Comparison of ENCODE assay signal across 27 cellular contexts in genomic region chr1:84373446-84374141, GRCh38. TPM values are rescaled to one million over a fixed set of nuclear protein-coding genes. Genes with fewer than 3 reads are reported as not detected.
"Had no signal": no experiment of that assay in that cellular context is flagged by ENCODE, and none has a peak within 500 bp of the region (broad histone marks: within the 10 kb centered on the region; RNA-seq: fewer than 3 reads in every experiment).

No MANE protein-coding gene starts in this region.

- H3K4me3 Mint-ChIP-seq: activated CD4-positive, alpha-beta T cell treated with anti-CD3 and anti-CD28 coated beads for 36 hours; activated CD8-positive, alpha-beta T cell treated with anti-CD3 and anti-CD28 coated beads, Interleukin-2, amount 10 ng/mL, durations not matched to agents 7 days and 5 days; activated naive CD4-positive, alpha-beta T cell treated with anti-CD3 and anti-CD28 coated beads, Interleukin-2, amount 50 U/mL, for 24 hours; activated naive CD8-positive, alpha-beta T cell treated with anti-CD3 and anti-CD28 coated beads, Interleukin-2, amount 50 U/mL, for 24 hours had no signal

- H3K27ac Mint-ChIP-seq: activated CD4-positive, alpha-beta T cell treated with anti-CD3 and anti-CD28 coated beads for 36 hours; activated CD8-positive, alpha-beta T cell treated with anti-CD3 and anti-CD28 coated beads, Interleukin-2, amount 10 ng/mL, durations not matched to agents 7 days and 5 days; activated naive CD4-positive, alpha-beta T cell treated with anti-CD3 and anti-CD28 coated beads, Interleukin-2, amount 50 U/mL, for 24 hours; activated naive CD8-positive, alpha-beta T cell treated with anti-CD3 and anti-CD28 coated beads, Interleukin-2, amount 50 U/mL, for 24 hours had no signal

- H3K9me3 Mint-ChIP-seq: activated naive CD4-positive, alpha-beta T cell treated with anti-CD3 and anti-CD28 coated beads, Interleukin-2, amount 50 U/mL, for 24 hours; activated naive CD8-positive, alpha-beta T cell treated with anti-CD3 and anti-CD28 coated beads, Interleukin-2, amount 50 U/mL, for 24 hours had no signal

- DNase-seq: activated CD4-positive, alpha-beta T cell treated with anti-CD3 and anti-CD28 coated beads for 36 hours; activated CD4-positive, alpha-beta T cell treated with anti-CD3 and anti-CD28 coated beads, Interleukin-2, amount 50 U/mL, for 4 hours; activated CD4-positive, CD25-positive, alpha-beta regulatory T cell; activated CD8-positive, alpha-beta memory T cell treated with anti-CD3 and anti-CD28 coated beads, Interleukin-2, amount 50 U/mL, for 48 hours; activated CD8-positive, alpha-beta T cell treated with anti-CD3 and anti-CD28 coated beads, Interleukin-2, amount 10 ng/mL, durations not matched to agents 7 days and 5 days; activated effector memory CD4-positive, alpha-beta T cell treated with Interleukin-2 at 50 U/mL for 16 hours; activated naive CD4-positive, alpha-beta T cell; activated naive CD8-positive, alpha-beta T cell treated with anti-CD3 and anti-CD28 coated beads, Interleukin-2, amount 50 U/mL, for 24 hours; activated T-cell treated with anti-CD3 and anti-CD28 coated beads, Interleukin-2, amount 50 U/mL, for 1 hour; brain microvascular endothelial cell; Karpas-422; MM.1S; NCI-H1105 treated with DMSO at 0.1 percent for 48 hours; NCI-H1436 treated with DMSO at 0.1 percent for 48 hours; NCI-H187; NCI-H2081; NCI-H510A treated with DMSO at 0.1 percent for 48 hours; Peyer's patch; Right ventricle myocardium superior; SJCRH30; SK-N-SH; T-helper 1 cell had no signal

- H3K36me3 Mint-ChIP-seq: activated naive CD4-positive, alpha-beta T cell treated with anti-CD3 and anti-CD28 coated beads, Interleukin-2, amount 50 U/mL, for 24 hours had no signal

- H3K4me1 Mint-ChIP-seq: activated CD4-positive, alpha-beta T cell treated with anti-CD3 and anti-CD28 coated beads for 36 hours; activated naive CD4-positive, alpha-beta T cell treated with anti-CD3 and anti-CD28 coated beads, Interleukin-2, amount 50 U/mL, for 24 hours had no signal

- ATAC-seq: activated CD4-positive, alpha-beta T cell treated with anti-CD3 and anti-CD28 coated beads for 36 hours; activated CD8-positive, alpha-beta T cell treated with anti-CD3 and anti-CD28 coated beads, Interleukin-2, amount 10 ng/mL, durations not matched to agents 7 days and 5 days; activated naive CD8-positive, alpha-beta T cell treated with anti-CD3 and anti-CD28 coated beads, Interleukin-2, amount 50 U/mL, for 24 hours; K562 had no signal

- H3K27ac ChIP-seq: brain microvascular endothelial cell, Peyer's patch, RWPE1, SJCRH30, VCaP had no signal

- H3K27me3 ChIP-seq: brain microvascular endothelial cell, Peyer's patch, SJCRH30 had no signal

- H3K27me3 Mint-ChIP-seq: activated CD4-positive, alpha-beta T cell treated with anti-CD3 and anti-CD28 coated beads for 36 hours; activated naive CD4-positive, alpha-beta T cell treated with anti-CD3 and anti-CD28 coated beads, Interleukin-2, amount 50 U/mL, for 24 hours; activated naive CD8-positive, alpha-beta T cell treated with anti-CD3 and anti-CD28 coated beads, Interleukin-2, amount 50 U/mL, for 24 hours had no signal

- H3K9me3 ChIP-seq: Peyer's patch, SJCRH30, SK-N-SH had no signal

- H3K4me1 ChIP-seq: Peyer's patch, SJCRH30 had no signal

- H3K36me3 ChIP-seq: brain microvascular endothelial cell, Peyer's patch, SJCRH30 had no signal

- H3K4me3 ChIP-seq: K562, Peyer's patch, SJCRH30 had no signal

RNA-seq across cellular contexts. Expression of gene DNASE2B, which starts 24.7 kb away (rescaled TPM):
- total RNA-seq: activated CD4-positive, alpha-beta T cell treated with anti-CD3 and anti-CD28 coated beads for 36 hours; activated CD8-positive, alpha-beta T cell treated with anti-CD3 and anti-CD28 coated beads, Interleukin-2, amount 10 ng/mL, durations not matched to agents 7 days and 5 days; K562; Peyer's patch; Right ventricle myocardium superior; SJCRH30; T-helper 2 cell treated with Interferon-gamma antibody and Interleukin-4, amounts not matched to agents 100 ng/mL and 5 ng/mL, for 36 hours had no signal
- polyA plus RNA-seq: K562 had no signal
